33 cellular contexts compared by ENCODE assay signal in genomic region chr2:149456285-149456684, GRCh38.
DNase-seq lines count a peak whose midpoint lies in the region; ATAC-seq and TF ChIP-seq lines count a peak whose summit lies in the region.
"Had no signal": no experiment of that assay in that cellular context is flagged by ENCODE, and none has a peak within 500 bp of the region (broad histone marks: within the 10 kb centered on the region; RNA-seq: fewer than 3 reads in every experiment).

No MANE protein-coding gene starts in this region.

- CTCF ChIA-PET in Panc1 (lab: Charles Lee): interaction anchor here (0.5 kb wide), 1 partner anchor 11 kb away, joined by 10 read pairs; no protein-coding TSS in a partner anchor

- peaks cover 10% of the 10 kb centered on the region for H3K27me3 Mint-ChIP-seq in GM23338 (ENCODE audit: insufficient read depth, low read depth, poor library complexity)
- H3K27me3 Mint-ChIP-seq in osteocyte (ENCODE audit: unreplicated experiment): no peaks in the 10 kb centered on the region
- H3K27me3 Mint-ChIP-seq: activated CD8-positive, alpha-beta T cell treated with anti-CD3 and anti-CD28 coated beads for 36 hours; memory B cell had no signal

- H3K36me3 ChIP-seq in GM23338 (ENCODE audit: insufficient read depth) (no peaks in the 10 kb centered on the region), Panc1 (ENCODE audit: control insufficient read depth, insufficient read depth, low read length) (no peaks in the 10 kb centered on the region)
- H3K36me3 ChIP-seq: brain microvascular endothelial cell, esophagus squamous epithelium, heart left ventricle, MG63, ovary, tibial nerve had no signal

- DNase-seq in ELF-1 (ENCODE audit: low read depth, low spot score) (peak; percentile 30), GM23338 (ENCODE audit: low spot score) (peak; percentile 65), Panc1 (ENCODE audit: low read depth, low spot score) (no peak), iPS DF 4.7 (ENCODE audit: extremely low read depth, low spot score) (peak; percentile 25), osteocyte (ENCODE audit: extremely low spot score, unreplicated experiment) (no peak), left ventricle myocardium superior (no peak), activated T-cell treated with anti-CD3 and anti-CD28 coated beads for 4 hours (no peak)
- DNase-seq: activated CD8-positive, alpha-beta memory T cell treated with anti-CD3 and anti-CD28 coated beads, Interleukin-2, amount 50 U/mL, for 48 hours; activated CD8-positive, alpha-beta T cell treated with anti-CD3 and anti-CD28 coated beads for 36 hours; activated naive CD4-positive, alpha-beta T cell treated with anti-CD3 and anti-CD28 coated beads, Interleukin-2, amount 50 U/mL, for 16 hours; amniotic stem cell; brain microvascular endothelial cell; CD8-positive, alpha-beta T cell; cerebellar nuclear complex; dorsolateral prefrontal cortex; esophagus squamous epithelium; foreskin keratinocyte; heart left ventricle; KG1; left colon; MG63; NCI-H1436; nephron progenitor cell; NK-92 treated with Interleukin-12 subunit alpha and Interleukin-12 subunit beta, amount 100 ng/mL, for 24 hours; ovary; SHP77; stimulated activated CD4-positive, alpha-beta T cell treated with anti-CD3 and anti-CD28 coated beads, Interleukin-15, amount 100 ng/mL, for 24 hours; stimulated activated CD4-positive, alpha-beta T cell treated with anti-CD3 and anti-CD28 coated beads, Interleukin-4, amount 100 ng/mL, for 4 hours; T-helper 2 cell had no signal

- in situ Hi-C loops in Panc1 (cut with HindIII; ENCODE audit: low pct_unique_long_range_greater_than_20kb, low sequenced_read_pairs): no loop called here

- H3K4me3 Mint-ChIP-seq in GM23338 (no peak overlapping the region), osteocyte (ENCODE audit: unreplicated experiment) (no peak overlapping the region)
- H3K4me3 Mint-ChIP-seq: activated CD8-positive, alpha-beta T cell treated with anti-CD3 and anti-CD28 coated beads for 36 hours; CD8-positive, alpha-beta T cell; memory B cell; nephron progenitor cell had no signal

- peaks cover 30% of the 10 kb centered on the region for H3K36me3 Mint-ChIP-seq in GM23338 (ENCODE audit: low read depth)
- peaks cover 9% of the 10 kb centered on the region for H3K36me3 Mint-ChIP-seq in osteocyte (ENCODE audit: unreplicated experiment)
- H3K36me3 Mint-ChIP-seq: CD8-positive, alpha-beta T cell had no signal

- H3K79me2 ChIP-seq in GM23338 (replicated peaks; ENCODE audit: insufficient read depth): no peaks in the 10 kb centered on the region

- POLR2A ChIA-PET in Panc1 (lab: Charles Lee): no interaction called here

- peak; percentile 38 for ATAC-seq in GM23338
- no peak for ATAC-seq in Panc1
- no peak for ATAC-seq in left ventricle myocardium superior
- no peak for ATAC-seq in HG02970 (IDR thresholded peaks at IDR 0.05; ENCODE audit: low FRiP score, unreplicated experiment)
- ATAC-seq: activated CD8-positive, alpha-beta T cell treated with anti-CD3 and anti-CD28 coated beads for 36 hours; CD8-positive, alpha-beta T cell; foreskin keratinocyte; heart left ventricle; left colon had no signal

- H3K4me1 Mint-ChIP-seq in GM23338: peaks cover 8% of the 10 kb centered on the region; the same call in 2 of the 3 replicates
- no peaks in the 10 kb centered on the region for H3K4me1 Mint-ChIP-seq in osteocyte (ENCODE audit: unreplicated experiment)

- no peak overlapping the region for H3K4me3 ChIP-seq in GM23338
- H3K4me3 ChIP-seq in Panc1 (ENCODE audit: low read depth in 2 of 2, low read length in 2 of 2): no peak overlapping the region
- H3K4me3 ChIP-seq: dorsolateral prefrontal cortex, esophagus squamous epithelium, heart left ventricle, MG63, ovary, tibial nerve had no signal

- H3K27ac Mint-ChIP-seq in GM23338: no peak overlapping the region
- no peak overlapping the region for H3K27ac Mint-ChIP-seq in osteocyte (ENCODE audit: unreplicated experiment)
- H3K27ac Mint-ChIP-seq: activated CD8-positive, alpha-beta T cell treated with anti-CD3 and anti-CD28 coated beads for 36 hours; activated T-helper 2 cell treated with anti-CD3 and anti-CD28 coated beads, Interferon-gamma antibody, Interleukin-2, Interleukin-4, amounts not matched to agents 10 μg/mL and 5 μg/mL and 100 μg/mL, durations not matched to agents 14 hours and 24 hours and 36 hours; CD8-positive, alpha-beta T cell; memory B cell; nephron progenitor cell had no signal

- intact Hi-C loops in Panc1 (cut with micrococcal nuclease; ENCODE audit: unreplicated experiment): no loop called here
- intact Hi-C loops in left ventricle myocardium superior (cut with micrococcal nuclease): no loop called here

- no TSS peak for BruUV-seq in Panc1 (replicated peaks; lab: Mats Ljungman, UMichigan)

- TF ChIP-seq CTCF in GM23338 (conservative IDR thresholded peaks at IDR 0.05; ENCODE audit: low read depth in 2 of 2) (peak; percentile 45 to 54), Panc1 (IDR thresholded peaks at IDR 0.05) (peak; percentile 14; the same call in 1 of the 2 replicates), osteocyte (IDR thresholded peaks at IDR 0.05) (no peak)

- no peaks in the 10 kb centered on the region for H3K9me3 ChIP-seq in Panc1 (ENCODE audit: control insufficient read depth, insufficient read depth, low read depth, low read length)
- H3K9me3 ChIP-seq: ovary had no signal

- H3K9me2 ChIP-seq in GM23338 (ENCODE audit: insufficient read depth): no peaks in the 10 kb centered on the region

- H3K27me3 ChIP-seq in GM23338 (ENCODE audit: insufficient read depth): peaks cover 9% of the 10 kb centered on the region; the same call in 1 of the 2 replicates
- no peaks in the 10 kb centered on the region for H3K27me3 ChIP-seq in Panc1 (ENCODE audit: control insufficient read depth, insufficient read depth, low read length)
- H3K27me3 ChIP-seq: brain microvascular endothelial cell, dorsolateral prefrontal cortex, esophagus squamous epithelium, foreskin keratinocyte, heart left ventricle, MG63, ovary, tibial nerve had no signal

- 0 out of 2 replicates have a peak, but pooled peaks cover 5% of the 10 kb centered on the region for H4K20me1 ChIP-seq in GM23338 (replicated peaks; ENCODE audit: insufficient read depth)

- no peak overlapping the region for H3K4me2 ChIP-seq in GM23338

- H2AFZ ChIP-seq in GM23338: no peak overlapping the region

- H3K27ac ChIP-seq in GM23338 (ENCODE audit: low read depth) (no peak overlapping the region), Panc1 (ENCODE audit: low read length) (no peak overlapping the region)
- H3K27ac ChIP-seq: brain microvascular endothelial cell, dorsolateral prefrontal cortex, esophagus squamous epithelium, foreskin keratinocyte, heart left ventricle, ovary, tibial nerve had no signal

- H3K9me3 Mint-ChIP-seq in GM23338 (peaks cover 19% of the 10 kb centered on the region), osteocyte (ENCODE audit: unreplicated experiment) (peaks cover 22% of the 10 kb centered on the region)

- no peaks in the 10 kb centered on the region for H3F3A ChIP-seq in GM23338 (replicated peaks; ENCODE audit: low read depth)

- 0 out of 2 replicates have a peak, but pooled peaks cover 6% of the 10 kb centered on the region for H3K4me1 ChIP-seq in GM23338 (ENCODE audit: insufficient read depth)
- no peaks in the 10 kb centered on the region for H3K4me1 ChIP-seq in Panc1 (ENCODE audit: control insufficient read depth, insufficient read depth, low read length)
- H3K4me1 ChIP-seq: esophagus squamous epithelium, foreskin keratinocyte, heart left ventricle, tibial nerve had no signal

TF ChIP-seq in GM23338, 12 proteins besides CTCF, POLR2A, EP300 and RAD21 (continues in another document):
- TF ChIP-seq ZNF331 (CRISPR knock-in tag; IDR thresholded peaks at IDR 0.05; ENCODE audit: low read depth) (no peak), NANOG (IDR thresholded peaks at IDR 0.05; ENCODE audit: borderline replicate concordance) (no peak), ETS1 (IDR thresholded peaks at IDR 0.05) (no peak)

Comparison
In these comparisons a context has a peak if more than half of its experiments do, and no peak if none do; other contexts are left out.
1. DNase-seq: peak in ELF-1 (single experiment), GM23338 (single experiment) and iPS DF 4.7 (single experiment); none in Panc1 (single experiment), osteocyte (single experiment), left ventricle myocardium superior (single experiment) and activated T-cell treated with anti-CD3 and anti-CD28 coated beads for 4 hours (single experiment).